ENCODE assay signal across 9 cellular contexts in the genomic region with DNA sequence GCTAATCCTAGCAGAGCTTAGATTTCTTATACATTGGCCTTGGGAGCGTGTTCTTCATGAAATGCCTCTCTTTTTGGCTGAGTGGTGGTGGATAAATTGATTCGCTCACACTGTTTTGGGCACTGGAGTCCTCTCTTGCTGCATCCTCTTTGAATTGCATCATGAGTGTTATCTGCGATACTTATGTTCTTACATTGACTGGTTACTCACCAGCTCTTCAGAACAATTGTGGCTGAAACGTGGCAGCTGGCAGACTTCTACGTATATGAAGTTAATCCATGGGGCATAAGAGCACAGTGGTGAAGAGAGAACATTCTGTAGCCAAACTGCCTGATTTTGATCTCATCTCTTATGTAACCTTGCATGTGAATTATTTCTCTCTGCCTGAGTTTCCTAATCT.
A peak's percentile ranks its signal among the peaks of the same experiment; 100 is the strongest.
DNase-seq lines count a peak whose midpoint lies in the region; ATAC-seq, FAIRE-seq and TF ChIP-seq lines count a peak whose summit lies in the region.
"Had no signal": no experiment of that assay in that cellular context is flagged by ENCODE, and none has a peak within 500 bp of the region (broad histone marks: within the 10 kb centered on the region; RNA-seq: fewer than 3 reads in every experiment).

No MANE protein-coding gene starts in this region.

- no peaks in the 10 kb centered on the region for H3K9me3 Mint-ChIP-seq in T-cell

- H3K27ac ChIP-seq in RWPE2 (ENCODE audit: poor library complexity, severe bottlenecking) = peak overlapping the region; percentile 97

- peak; percentile 6; the same call in 1 of the 3 replicates for ATAC-seq in RWPE2 (ENCODE audit: low read depth)
- no peak for ATAC-seq in T-cell (replicated peaks in 1 of 4)
- no peak for ATAC-seq in HG03432 (IDR thresholded peaks at IDR 0.05; ENCODE audit: unreplicated experiment)

- H3K27me3 ChIP-seq in RWPE2 (ENCODE audit: insufficient read depth, poor library complexity, severe bottlenecking) (no peaks in the 10 kb centered on the region), skeletal muscle satellite cell (ENCODE audit: control insufficient read depth, insufficient read depth, low read length) (no peaks in the 10 kb centered on the region)

- no peaks in the 10 kb centered on the region for H3K27me3 Mint-ChIP-seq in T-cell

- DNase-seq in GM12891 (ENCODE audit: insufficient read length, low spot score) (no peak), RWPE2 (ENCODE audit: low spot score) (no peak), fibroblast of peridontal ligament (ENCODE audit: extremely low read depth) (peak; percentile 89), T-cell (no peak), glomerular visceral epithelial cell (ENCODE audit: extremely low spot score) (no peak)
- DNase-seq: amygdala, NCI-H524 treated with DMSO at 0.1 percent for 48 hours had no signal

- POLR2A ChIA-PET in T-cell (lab: Charles Lee) = no interaction called here

- H3K4me3 Mint-ChIP-seq in T-cell = no peak overlapping the region

- TF ChIP-seq POLR2A in GM12891 (IDR thresholded peaks at IDR 0.05; ENCODE audit: low read depth, low read length) = no peak

- CTCF ChIA-PET in T-cell (lab: Charles Lee) = interaction anchor here in 1 of 2 donors (0.5 kb wide), 1 partner anchor 1400 kb away, joined by 5 read pairs; no protein-coding TSS in a partner anchor

- H3K4me2 ChIP-seq in skeletal muscle satellite cell (ENCODE audit: low read length) = peak overlapping the region; percentile 50

- peaks cover 81% of the 10 kb centered on the region for H3K36me3 Mint-ChIP-seq in T-cell

- H3K9me3 ChIP-seq in RWPE2 (ENCODE audit: severe bottlenecking) = no peaks in the 10 kb centered on the region
- H3K9me3 ChIP-seq in skeletal muscle satellite cell (replicated peaks; ENCODE audit: low read length) = no peaks in the 10 kb centered on the region

- peak; percentile 60 for FAIRE-seq in GM12891 (lab: Jason Lieb, UNC)

- peak overlapping the region; percentile 61 for H3K9ac ChIP-seq in skeletal muscle satellite cell (ENCODE audit: low read depth, low read length)

- no peak for TF ChIP-seq CTCF in RWPE2 (IDR thresholded peaks at IDR 0.05; ENCODE audit: poor library complexity, severe bottlenecking)

- peaks cover 48% of the 10 kb centered on the region for H3K4me1 ChIP-seq in RWPE2 (ENCODE audit: insufficient read depth, poor library complexity, severe bottlenecking)
- H3K4me1 ChIP-seq in skeletal muscle satellite cell (ENCODE audit: control insufficient read depth, insufficient read depth, low read length) = peaks cover 71% of the 10 kb centered on the region

- H3K4me3 ChIP-seq in RWPE2 (ENCODE audit: severe bottlenecking) (no peak overlapping the region), skeletal muscle satellite cell (ENCODE audit: low read length) (no peak overlapping the region)

- peaks cover 0 to 12% (median 9%) of the 10 kb centered on the region in 3 donors for H3K4me1 Mint-ChIP-seq in T-cell

- H3K36me3 ChIP-seq in RWPE2 (ENCODE audit: low read depth) (no peaks in the 10 kb centered on the region), skeletal muscle satellite cell (ENCODE audit: insufficient read depth, low read length) (no peaks in the 10 kb centered on the region)

- H3K27ac Mint-ChIP-seq in T-cell = no peak overlapping the region

TF ChIP-seq in GM12891, 5 proteins besides CTCF, POLR2A, EP300 and RAD21:
- TF ChIP-seq POU2F2 (IDR thresholded peaks at IDR 0.05; ENCODE audit: low read depth, low read length) (no peak), SPI1 (IDR thresholded peaks at IDR 0.05; ENCODE audit: low read depth, low read length) (no peak), TAF1 (IDR thresholded peaks at IDR 0.05; ENCODE audit: low read depth, low read length) (no peak), POLR2AphosphoS5 (IDR thresholded peaks at IDR 0.05; ENCODE audit: low read depth, low read length) (no peak), PAX5 (IDR thresholded peaks at IDR 0.05; ENCODE audit: insufficient read depth, low read length, severe bottlenecking) (no peak)
